In the genomic region with DNA sequence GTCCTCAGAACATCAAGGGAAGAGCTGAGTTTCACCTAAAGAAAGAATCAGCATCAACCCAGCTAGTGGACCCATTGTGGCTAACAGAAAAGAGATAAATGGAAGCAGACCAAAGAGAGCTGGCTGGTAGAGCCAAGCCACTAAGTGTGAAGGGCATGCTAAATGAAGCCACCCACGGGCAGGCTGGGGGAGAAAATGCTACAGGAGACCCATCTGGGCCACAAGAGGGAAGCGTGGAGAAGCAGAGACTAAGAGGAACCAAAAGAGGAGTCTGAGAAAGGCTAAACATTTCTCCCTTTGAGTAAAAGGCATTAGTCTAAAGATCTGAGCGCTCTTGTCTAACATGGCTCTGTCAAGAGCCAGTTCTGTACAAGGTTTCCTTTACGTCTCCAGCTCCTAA, we compare ENCODE assay signal across 1 cellular context.
TF ChIP-seq lines count a peak whose summit lies in the region.

No MANE protein-coding gene starts in this region.

TF ChIP-seq in H1, 55 proteins besides CTCF, POLR2A, EP300 and RAD21 (continued from another document):
- TF ChIP-seq TBP (IDR thresholded peaks at IDR 0.05; ENCODE audit: low read depth, low read length) (no peak), GABPA (IDR thresholded peaks at IDR 0.05; ENCODE audit: borderline replicate concordance, insufficient read depth, low read length) (no peak), SRF (IDR thresholded peaks at IDR 0.05; ENCODE audit: low read depth, low read length) (no peak), ASH2L (IDR thresholded peaks at IDR 0.05; ENCODE audit: low read length) (no peak), KDM5A (IDR thresholded peaks at IDR 0.05; ENCODE audit: low read length) (no peak), POU5F1 (IDR thresholded peaks at IDR 0.05; ENCODE audit: low read depth, low read length) (no peak), ZNF274 (IDR thresholded peaks at IDR 0.05; ENCODE audit: borderline replicate concordance, extremely low read depth, low read length) (no peak), TCF12 (IDR thresholded peaks at IDR 0.05; ENCODE audit: low read depth, low read length) (no peak), BACH1 (IDR thresholded peaks at IDR 0.05; ENCODE audit: low read length) (no peak), JUND (IDR thresholded peaks at IDR 0.05; ENCODE audit: low read length) (no peak), PHF8 (conservative IDR thresholded peaks at IDR 0.05; ENCODE audit: low read depth, low read length) (no peak)
- TF ChIP-seq, protein P1, sequence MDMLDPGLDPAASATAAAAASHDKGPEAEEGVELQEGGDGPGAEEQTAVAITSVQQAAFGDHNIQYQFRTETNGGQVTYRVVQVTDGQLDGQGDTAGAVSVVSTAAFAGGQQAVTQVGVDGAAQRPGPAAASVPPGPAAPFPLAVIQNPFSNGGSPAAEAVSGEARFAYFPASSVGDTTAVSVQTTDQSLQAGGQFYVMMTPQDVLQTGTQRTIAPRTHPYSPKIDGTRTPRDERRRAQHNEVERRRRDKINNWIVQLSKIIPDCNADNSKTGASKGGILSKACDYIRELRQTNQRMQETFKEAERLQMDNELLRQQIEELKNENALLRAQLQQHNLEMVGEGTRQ (IDR thresholded peaks at IDR 0.05; ENCODE audit: low read length): no peak
- TF ChIP-seq, protein P2, sequence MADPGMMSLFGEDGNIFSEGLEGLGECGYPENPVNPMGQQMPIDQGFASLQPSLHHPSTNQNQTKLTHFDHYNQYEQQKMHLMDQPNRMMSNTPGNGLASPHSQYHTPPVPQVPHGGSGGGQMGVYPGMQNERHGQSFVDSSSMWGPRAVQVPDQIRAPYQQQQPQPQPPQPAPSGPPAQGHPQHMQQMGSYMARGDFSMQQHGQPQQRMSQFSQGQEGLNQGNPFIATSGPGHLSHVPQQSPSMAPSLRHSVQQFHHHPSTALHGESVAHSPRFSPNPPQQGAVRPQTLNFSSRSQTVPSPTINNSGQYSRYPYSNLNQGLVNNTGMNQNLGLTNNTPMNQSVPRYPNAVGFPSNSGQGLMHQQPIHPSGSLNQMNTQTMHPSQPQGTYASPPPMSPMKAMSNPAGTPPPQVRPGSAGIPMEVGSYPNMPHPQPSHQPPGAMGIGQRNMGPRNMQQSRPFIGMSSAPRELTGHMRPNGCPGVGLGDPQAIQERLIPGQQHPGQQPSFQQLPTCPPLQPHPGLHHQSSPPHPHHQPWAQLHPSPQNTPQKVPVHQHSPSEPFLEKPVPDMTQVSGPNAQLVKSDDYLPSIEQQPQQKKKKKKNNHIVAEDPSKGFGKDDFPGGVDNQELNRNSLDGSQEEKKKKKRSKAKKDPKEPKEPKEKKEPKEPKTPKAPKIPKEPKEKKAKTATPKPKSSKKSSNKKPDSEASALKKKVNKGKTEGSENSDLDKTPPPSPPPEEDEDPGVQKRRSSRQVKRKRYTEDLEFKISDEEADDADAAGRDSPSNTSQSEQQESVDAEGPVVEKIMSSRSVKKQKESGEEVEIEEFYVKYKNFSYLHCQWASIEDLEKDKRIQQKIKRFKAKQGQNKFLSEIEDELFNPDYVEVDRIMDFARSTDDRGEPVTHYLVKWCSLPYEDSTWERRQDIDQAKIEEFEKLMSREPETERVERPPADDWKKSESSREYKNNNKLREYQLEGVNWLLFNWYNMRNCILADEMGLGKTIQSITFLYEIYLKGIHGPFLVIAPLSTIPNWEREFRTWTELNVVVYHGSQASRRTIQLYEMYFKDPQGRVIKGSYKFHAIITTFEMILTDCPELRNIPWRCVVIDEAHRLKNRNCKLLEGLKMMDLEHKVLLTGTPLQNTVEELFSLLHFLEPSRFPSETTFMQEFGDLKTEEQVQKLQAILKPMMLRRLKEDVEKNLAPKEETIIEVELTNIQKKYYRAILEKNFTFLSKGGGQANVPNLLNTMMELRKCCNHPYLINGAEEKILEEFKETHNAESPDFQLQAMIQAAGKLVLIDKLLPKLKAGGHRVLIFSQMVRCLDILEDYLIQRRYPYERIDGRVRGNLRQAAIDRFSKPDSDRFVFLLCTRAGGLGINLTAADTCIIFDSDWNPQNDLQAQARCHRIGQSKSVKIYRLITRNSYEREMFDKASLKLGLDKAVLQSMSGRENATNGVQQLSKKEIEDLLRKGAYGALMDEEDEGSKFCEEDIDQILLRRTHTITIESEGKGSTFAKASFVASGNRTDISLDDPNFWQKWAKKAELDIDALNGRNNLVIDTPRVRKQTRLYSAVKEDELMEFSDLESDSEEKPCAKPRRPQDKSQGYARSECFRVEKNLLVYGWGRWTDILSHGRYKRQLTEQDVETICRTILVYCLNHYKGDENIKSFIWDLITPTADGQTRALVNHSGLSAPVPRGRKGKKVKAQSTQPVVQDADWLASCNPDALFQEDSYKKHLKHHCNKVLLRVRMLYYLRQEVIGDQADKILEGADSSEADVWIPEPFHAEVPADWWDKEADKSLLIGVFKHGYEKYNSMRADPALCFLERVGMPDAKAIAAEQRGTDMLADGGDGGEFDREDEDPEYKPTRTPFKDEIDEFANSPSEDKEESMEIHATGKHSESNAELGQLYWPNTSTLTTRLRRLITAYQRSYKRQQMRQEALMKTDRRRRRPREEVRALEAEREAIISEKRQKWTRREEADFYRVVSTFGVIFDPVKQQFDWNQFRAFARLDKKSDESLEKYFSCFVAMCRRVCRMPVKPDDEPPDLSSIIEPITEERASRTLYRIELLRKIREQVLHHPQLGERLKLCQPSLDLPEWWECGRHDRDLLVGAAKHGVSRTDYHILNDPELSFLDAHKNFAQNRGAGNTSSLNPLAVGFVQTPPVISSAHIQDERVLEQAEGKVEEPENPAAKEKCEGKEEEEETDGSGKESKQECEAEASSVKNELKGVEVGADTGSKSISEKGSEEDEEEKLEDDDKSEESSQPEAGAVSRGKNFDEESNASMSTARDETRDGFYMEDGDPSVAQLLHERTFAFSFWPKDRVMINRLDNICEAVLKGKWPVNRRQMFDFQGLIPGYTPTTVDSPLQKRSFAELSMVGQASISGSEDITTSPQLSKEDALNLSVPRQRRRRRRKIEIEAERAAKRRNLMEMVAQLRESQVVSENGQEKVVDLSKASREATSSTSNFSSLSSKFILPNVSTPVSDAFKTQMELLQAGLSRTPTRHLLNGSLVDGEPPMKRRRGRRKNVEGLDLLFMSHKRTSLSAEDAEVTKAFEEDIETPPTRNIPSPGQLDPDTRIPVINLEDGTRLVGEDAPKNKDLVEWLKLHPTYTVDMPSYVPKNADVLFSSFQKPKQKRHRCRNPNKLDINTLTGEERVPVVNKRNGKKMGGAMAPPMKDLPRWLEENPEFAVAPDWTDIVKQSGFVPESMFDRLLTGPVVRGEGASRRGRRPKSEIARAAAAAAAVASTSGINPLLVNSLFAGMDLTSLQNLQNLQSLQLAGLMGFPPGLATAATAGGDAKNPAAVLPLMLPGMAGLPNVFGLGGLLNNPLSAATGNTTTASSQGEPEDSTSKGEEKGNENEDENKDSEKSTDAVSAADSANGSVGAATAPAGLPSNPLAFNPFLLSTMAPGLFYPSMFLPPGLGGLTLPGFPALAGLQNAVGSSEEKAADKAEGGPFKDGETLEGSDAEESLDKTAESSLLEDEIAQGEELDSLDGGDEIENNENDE (IDR thresholded peaks at IDR 0.05; ENCODE audit: insufficient replicate concordance, low read length): no peak
